5 cellular contexts compared by ENCODE assay signal in genomic region chr7:148573581-148573980, GRCh38. TPM values are rescaled to one million over a fixed set of nuclear protein-coding genes. Genes with fewer than 3 reads are reported as not detected.
"Had no signal": no experiment of that assay in that cellular context is flagged by ENCODE, and none has a peak within 500 bp of the region (broad histone marks: within the 10 kb centered on the region; RNA-seq: fewer than 3 reads in every experiment).

No MANE protein-coding gene starts in this region.

RNA-seq across cellular contexts. Expression of gene C7orf33, which starts 17.0 kb away (rescaled TPM):
- total RNA-seq: HepG2, HT-29, HT1080, IMR-90 had no signal
- polyA plus RNA-seq: HepG2, IgD-negative memory B cell, IMR-90 had no signal
